In the genomic region with DNA sequence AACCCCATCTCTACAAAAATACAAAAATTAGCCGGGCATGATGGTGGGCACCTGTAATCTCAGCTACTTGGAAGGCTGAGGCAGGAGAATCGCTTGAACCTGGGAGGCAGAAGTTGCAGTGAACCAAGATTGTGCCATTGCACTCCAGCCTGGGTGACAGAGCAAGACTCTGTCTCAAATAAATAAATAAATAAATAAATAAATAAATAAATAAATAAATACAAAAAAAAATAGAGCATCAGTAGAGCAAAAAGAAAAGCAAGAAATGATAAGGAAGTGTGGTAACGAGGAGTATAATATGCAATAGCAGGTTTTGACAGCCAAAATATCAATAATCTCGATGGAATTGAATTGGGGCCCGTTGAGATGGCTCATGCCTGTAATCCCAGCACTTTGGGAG, we compare ENCODE assay signal across 7 cellular contexts. TPM values are rescaled to one million over a fixed set of nuclear protein-coding genes. Genes with fewer than 3 reads are reported as not detected.
DNase-seq lines count a peak whose midpoint lies in the region; ATAC-seq, FAIRE-seq and TF ChIP-seq lines count a peak whose summit lies in the region.
"Not testable (repeated sequence)": the region's sequence is repeated elsewhere in the genome, so short reads cannot be mapped to it uniquely, and the experiment has no call there.
"Had no signal": no experiment of that assay in that cellular context is flagged by ENCODE, and none has a peak within 500 bp of the region (broad histone marks: within the 10 kb centered on the region; RNA-seq: fewer than 3 reads in every experiment).

No MANE protein-coding gene starts in this region.

- H3K27me3 ChIP-seq in esophagus muscularis mucosa; smooth muscle cell (ENCODE audit: low read depth); tibial artery: not testable (repeated sequence)

- H3K4me1 ChIP-seq in A549; HEK293 (ENCODE audit: control insufficient read depth, insufficient read depth, low read length): not testable (repeated sequence)
- peaks cover 41 to 66% (median 64%) of the 10 kb centered on the region in 4 donors for H3K4me1 ChIP-seq in esophagus muscularis mucosa
- H3K4me1 ChIP-seq in smooth muscle cell (ENCODE audit: low read depth) = peaks cover 37% of the 10 kb centered on the region
- peaks cover 4 to 69% (median 52%) of the 10 kb centered on the region in 4 donors for H3K4me1 ChIP-seq in tibial artery

- not testable (repeated sequence) for TF ChIP-seq EP300 in A549 (IDR thresholded peaks at IDR 0.05); esophagus muscularis mucosa (IDR thresholded peaks at IDR 0.05)

- not testable (repeated sequence) for TF ChIP-seq RAD21 in A549 (conservative IDR thresholded peaks at IDR 0.05 in 1 of 2, IDR thresholded peaks at IDR 0.05 in 1 of 2)

- H3K36me3 ChIP-seq in HEK293 (ENCODE audit: control insufficient read depth in 2 of 2, insufficient read depth in 1 of 2, low read length in 2 of 2); esophagus muscularis mucosa; smooth muscle cell (ENCODE audit: low read depth); tibial artery: not testable (repeated sequence)

- CTCF ChIA-PET in A549 (lab: Yijun Ruan, JAX) (interaction anchor here (0.7 to 2.7 kb wide), 5 partner anchors 11 to 223 kb away, joined by 3 to 9 read pairs (median 4); a partner anchor contains a TSS), HEK293 (lab: Yijun Ruan, JAX) (interaction anchor here (0.7 to 1.3 kb wide), 2 partner anchors 9 to 12 kb away, joined by 3 read pairs; no protein-coding TSS in a partner anchor)

- H3K4me2 ChIP-seq in A549 = not testable (repeated sequence)
- H3K4me2 ChIP-seq in smooth muscle cell = peak overlapping the region; percentile 59

- not testable (repeated sequence) for ATAC-seq in A549

- not testable (repeated sequence) for H3K27ac ChIP-seq in A549; HEK293 (ENCODE audit: extremely low read depth, low read depth, low read length)
- H3K27ac ChIP-seq in VCaP (peak overlapping the region; percentile 99), esophagus muscularis mucosa (replicated peaks in 1 of 4) (peak overlapping the region in 3 of 4 donors; percentile 78 to 89 (median 81)), smooth muscle cell (ENCODE audit: low read depth) (peak overlapping the region; percentile 63), tibial artery (peak overlapping the region; percentile 72 to 79)

- POLR2A ChIA-PET in A549 (lab: Yijun Ruan, JAX) = not testable (repeated sequence)
- POLR2A ChIA-PET in HEK293 (lab: Yijun Ruan, JAX) = interaction anchor here (0.6 kb wide), 1 partner anchor 14 kb away, joined by 3 read pairs; no protein-coding TSS in a partner anchor

- H3K79me2 ChIP-seq in smooth muscle cell (ENCODE audit: low read depth) = not testable (repeated sequence)

- peaks cover 33% of the 10 kb centered on the region for H3F3A ChIP-seq in smooth muscle cell (ENCODE audit: low read depth)

- not testable (repeated sequence) for H3K9ac ChIP-seq in smooth muscle cell (ENCODE audit: low read depth)

- DNase-seq in A549 (ENCODE audit: low read depth in 1 of 2, low spot score in 1 of 2); esophagus muscularis mucosa (ENCODE audit: extremely low spot score); smooth muscle cell (lab: John Stamatoyannopoulos, UW; ENCODE audit: unreplicated experiment); tibial artery: not testable (repeated sequence)

- FAIRE-seq in A549 (lab: Jason Lieb, UNC) = not testable (repeated sequence)

- 74% methylated on average over 5 of the region's 5 CpGs for WGBS in A549 (ENCODE audit: missing lambda C conversion rate)
- 97% methylated on average over 5 of the region's 5 CpGs for WGBS in esophagus muscularis mucosa
- 94% methylated on average over 5 of the region's 5 CpGs for WGBS in smooth muscle cell (ENCODE audit: low lambda C conversion rate)

- TF ChIP-seq POLR2A in A549 (IDR thresholded peaks at IDR 0.05; ENCODE audit: low read length); esophagus muscularis mucosa (IDR thresholded peaks at IDR 0.05; ENCODE audit: low read depth): not testable (repeated sequence)

- H3K9me3 ChIP-seq in A549; HEK293 (ENCODE audit: control insufficient read depth, insufficient read depth, low read depth, low read length); esophagus muscularis mucosa; smooth muscle cell (replicated peaks; ENCODE audit: low read depth); tibial artery: not testable (repeated sequence)

- H3K4me3 ChIP-seq in A549; HEK293 (ENCODE audit: low read depth, low read length); esophagus muscularis mucosa; smooth muscle cell; tibial artery: not testable (repeated sequence)

- not testable (repeated sequence) for H4K20me1 ChIP-seq in smooth muscle cell (ENCODE audit: low read depth)

- intact Hi-C loops in esophagus muscularis mucosa (cut with DNase I) = not testable (repeated sequence)
- intact Hi-C loops in tibial artery (cut with DNase I; ENCODE audit: low total_unique reads) = loop anchor here (2.0 kb wide), 1 partner anchor 17 kb away; no protein-coding TSS in a partner anchor

- TF ChIP-seq CTCF in A549 (IDR thresholded peaks at IDR 0.05); HEK293 (tag by site-specific recombination; IDR thresholded peaks at IDR 0.05); VCaP (conservative IDR thresholded peaks at IDR 0.05); esophagus muscularis mucosa (IDR thresholded peaks at IDR 0.05); smooth muscle cell (IDR thresholded peaks at IDR 0.05; ENCODE audit: borderline replicate concordance, insufficient read depth, poor library complexity, severe bottlenecking); tibial artery (IDR thresholded peaks at IDR 0.05): not testable (repeated sequence)

- H2AFZ ChIP-seq in smooth muscle cell (ENCODE audit: low read depth) = not testable (repeated sequence)

TF ChIP-seq in A549, 52 proteins besides CTCF, POLR2A, EP300 and RAD21:
- peak; percentile 94 for TF ChIP-seq ZC3H11A (IDR thresholded peaks at IDR 0.05)

TF ChIP-seq in HEK293, 187 proteins besides CTCF, POLR2A, EP300 and RAD21 (continues in another document):
- peak; percentile 82 for TF ChIP-seq ZNF555 (tag by site-specific recombination; conservative IDR thresholded peaks at IDR 0.05)
- peak; percentile 69; the same call in 1 of the 2 replicates for TF ChIP-seq ZNF530 (tag by site-specific recombination; IDR thresholded peaks at IDR 0.05; ENCODE audit: low read depth)
- peak; percentile 95 for TF ChIP-seq ZNF433 (tag by site-specific recombination; IDR thresholded peaks at IDR 0.05; ENCODE audit: low read depth)
- TF ChIP-seq ZBTB8A (tag by site-specific recombination; IDR thresholded peaks at IDR 0.05) = peak; percentile 77
- peak; percentile 72 for TF ChIP-seq ZNF266 (tag by site-specific recombination; IDR thresholded peaks at IDR 0.05; ENCODE audit: low read depth)
- TF ChIP-seq, protein P1, sequence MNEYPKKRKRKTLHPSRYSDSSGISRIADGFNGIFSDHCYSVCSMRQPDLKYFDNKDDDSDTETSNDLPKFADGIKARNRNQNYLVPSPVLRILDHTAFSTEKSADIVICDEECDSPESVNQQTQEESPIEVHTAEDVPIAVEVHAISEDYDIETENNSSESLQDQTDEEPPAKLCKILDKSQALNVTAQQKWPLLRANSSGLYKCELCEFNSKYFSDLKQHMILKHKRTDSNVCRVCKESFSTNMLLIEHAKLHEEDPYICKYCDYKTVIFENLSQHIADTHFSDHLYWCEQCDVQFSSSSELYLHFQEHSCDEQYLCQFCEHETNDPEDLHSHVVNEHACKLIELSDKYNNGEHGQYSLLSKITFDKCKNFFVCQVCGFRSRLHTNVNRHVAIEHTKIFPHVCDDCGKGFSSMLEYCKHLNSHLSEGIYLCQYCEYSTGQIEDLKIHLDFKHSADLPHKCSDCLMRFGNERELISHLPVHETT (tag by site-specific recombination; IDR thresholded peaks at IDR 0.05) = peak; percentile 70
- TF ChIP-seq ZNF426 (tag by site-specific recombination; IDR thresholded peaks at IDR 0.05) = peak; percentile 84
- peak; percentile 77 for TF ChIP-seq ZNF664 (tag by site-specific recombination; IDR thresholded peaks at IDR 0.05)
- 0 out of 2 replicates have a peak, but pooled peaks have one; percentile 49 for TF ChIP-seq ZXDB (tag by site-specific recombination; IDR thresholded peaks at IDR 0.05)

RNA-seq across cellular contexts. Expression of a gene that starts 19.6 kb away (rescaled TPM):
- 11.0 and 16.4 TPM in 2 replicates for polyA plus RNA-seq in A549 (2011; rRNA removed)
- 14.2 and 18.5 TPM in 2 replicates for polyA plus RNA-seq in A549 (2012; cell fraction: cytosol; rRNA removed)
- polyA plus RNA-seq in A549 (2012; cell fraction: nucleus; rRNA removed) = 55.6 and 61.2 TPM in 2 replicates
- 12.3 to 15.1 TPM (median 14.4 TPM) in 3 replicates for polyA plus RNA-seq in A549 (2017; fragmentation: RNase III; extraction: RNeasy Plus Mini Kit Qiagen cat#74134 plus additional on column Dnase treatment)
- polyA minus RNA-seq in A549 (2011; rRNA and poly(A)+ RNA removed) = 21.6 and 27.6 TPM in 2 replicates
- 10 to 100 TPM; 54.4 to 82.7 (median 75.4) TPM for total RNA-seq in esophagus muscularis mucosa
- total RNA-seq in smooth muscle cell = 41.0 and 42.0 TPM in 2 replicates
- polyA plus RNA-seq in smooth muscle cell = 39.3 and 40.7 TPM in 2 replicates

RNA-seq across cellular contexts. Expression of a gene that starts 31.7 kb away (rescaled TPM):
- polyA plus RNA-seq in A549 (2011; rRNA removed) (6.3 and 6.4 TPM in 2 replicates), A549 (2017; fragmentation: RNase III; extraction: RNeasy Plus Mini Kit Qiagen cat#74134 plus additional on column Dnase treatment) (16.4 to 16.5 TPM (median 16.5 TPM) in 3 replicates), smooth muscle cell (16.5 and 19.1 TPM in 2 replicates)
- polyA plus RNA-seq in A549 (2012; cell fraction: cytosol; rRNA removed) = 20.8 and 24.3 TPM in 2 replicates
- 27.9 and 33.4 TPM in 2 replicates for polyA plus RNA-seq in A549 (2012; cell fraction: nucleus; rRNA removed)
- 4.3 and 6.2 TPM in 2 replicates for polyA minus RNA-seq in A549 (2011; rRNA and poly(A)+ RNA removed)
- total RNA-seq in esophagus muscularis mucosa (10 to 100 TPM; 12.4 to 17.2 (median 14.7) TPM), smooth muscle cell (7.9 and 9.6 TPM in 2 replicates)

RNA-seq across cellular contexts. Expression of a gene that starts 45.7 kb away (rescaled TPM):
- polyA plus RNA-seq in A549 (2011; rRNA removed) (1.6 and 1.9 TPM in 2 replicates), A549 (2017; fragmentation: RNase III; extraction: RNeasy Plus Mini Kit Qiagen cat#74134 plus additional on column Dnase treatment) (2.1 to 2.5 TPM (median 2.4 TPM) in 3 replicates), smooth muscle cell (1.7 and 3.5 TPM in 2 replicates)
- 2.4 and 3.1 TPM in 2 replicates for polyA plus RNA-seq in A549 (2012; cell fraction: cytosol; rRNA removed)
- polyA plus RNA-seq in A549 (2012; cell fraction: nucleus; rRNA removed) = 23.4 and 25.4 TPM in 2 replicates
- polyA minus RNA-seq in A549 (2011; rRNA and poly(A)+ RNA removed) = 3.5 and 3.8 TPM in 2 replicates
- total RNA-seq in esophagus muscularis mucosa (1 to 10 TPM; 2.2 to 6.0 (median 4.2) TPM), smooth muscle cell (1.6 and 5.6 TPM in 2 replicates)
- polyA plus RNA-seq: CD14-positive monocyte had no signal
